In the genomic region with DNA sequence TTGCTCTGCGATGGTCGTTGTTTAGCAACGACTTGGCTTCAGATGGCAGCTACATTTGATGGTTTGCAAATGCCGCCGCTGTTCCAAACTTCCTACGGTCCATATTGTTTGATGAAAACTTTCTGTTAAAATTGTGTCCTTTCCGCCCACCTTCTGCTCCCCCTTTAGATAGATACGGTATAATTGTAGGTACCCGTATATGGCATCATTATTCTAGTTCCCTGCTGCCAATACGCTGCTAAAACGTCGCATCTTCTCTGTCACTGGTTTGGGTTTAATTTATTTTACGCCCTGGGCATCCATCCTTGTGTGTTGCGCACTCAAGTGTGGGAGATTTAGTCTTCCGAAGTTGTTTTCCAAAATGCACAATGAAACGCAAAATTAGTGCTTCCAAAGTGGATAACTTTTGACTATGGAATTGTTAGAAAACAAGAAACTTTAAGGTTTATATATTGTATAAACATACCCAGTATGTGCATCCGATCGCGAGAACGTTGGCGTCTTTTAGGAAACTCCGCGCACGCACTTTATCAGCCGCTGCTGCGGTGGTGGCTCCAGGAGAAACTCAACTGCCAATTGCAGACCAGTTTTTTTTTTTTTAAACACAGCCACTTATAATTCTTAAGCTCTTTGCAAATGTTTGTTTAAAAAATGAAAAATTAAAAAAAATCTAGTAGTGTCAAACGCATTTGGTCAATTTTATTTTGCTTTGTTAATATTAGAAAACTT, we compare ENCODE assay signal across 23 cellular contexts. TPM values are rescaled to one million over a fixed set of nuclear protein-coding genes. Genes with fewer than 3 reads are reported as not detected.
DNase-seq lines count a peak whose midpoint lies in the region; ATAC-seq and TF ChIP-seq lines count a peak whose summit lies in the region.
"Had no signal": no experiment of that assay in that cellular context is flagged by ENCODE, and none has a peak within 500 bp of the region (broad histone marks: within the 10 kb centered on the region; RNA-seq: fewer than 3 reads in every experiment).

No MANE protein-coding gene starts in this region.

- WGBS in psoas muscle, 3 donors: 12 to 15% (median 14%) methylated on average over 27 of the region's 27 CpGs
- 16 to 27% (median 25%) methylated on average over 27 of the region's 27 CpGs for WGBS in stomach, 5 donors

- H3K36me3 Mint-ChIP-seq in activated T-helper 1 cell treated with anti-CD3 and anti-CD28 coated beads, Interleukin-12 subunit alpha, Interleukin-12 subunit beta, Interleukin-2, Interleukin-4 antibody, amounts not matched to agents 30 ng/mL and 10 ng/mL and 1 ng/mL, durations not matched to agents 14 hours and 24 hours and 36 hours (ENCODE audit: low read depth): no peaks in the 10 kb centered on the region

- H3K27ac Mint-ChIP-seq in activated T-helper 1 cell treated with anti-CD3 and anti-CD28 coated beads, Interleukin-12 subunit alpha, Interleukin-12 subunit beta, Interleukin-2, Interleukin-4 antibody, amounts not matched to agents 30 ng/mL and 10 ng/mL and 1 ng/mL, durations not matched to agents 14 hours and 24 hours and 36 hours: peak overlapping the region; percentile 35
- H3K27ac Mint-ChIP-seq: activated B cell treated with CpG ODN at 0.5 μM for 24 hours had no signal

- ATAC-seq in psoas muscle (no peak), GM18868 (IDR thresholded peaks at IDR 0.05; ENCODE audit: unreplicated experiment) (no peak)
- ATAC-seq: esophagus mucosa had no signal

- peaks cover 75% of the 10 kb centered on the region for H3K27me3 ChIP-seq in iPS-15b (ENCODE audit: control insufficient read depth, insufficient read depth, low read length)
- H3K27me3 ChIP-seq in psoas muscle (ENCODE audit: insufficient read depth in 3 of 3, low read length in 2 of 3): peaks cover 9 to 99% (median 38%) of the 10 kb centered on the region in 3 donors
- H3K27me3 ChIP-seq in stomach: peaks cover 34 to 99% (median 85%) of the 10 kb centered on the region in 3 donors

- H3K9ac ChIP-seq in iPS-15b (ENCODE audit: low read depth, low read length): no peak overlapping the region
- H3K9ac ChIP-seq: BLaER1 treated with 17β-estradiol and CSF1 and Interleukin-3, amounts not matched to agents 10 nM and 100 nM had no signal

- DNase-seq in DMS 273 (lab: John Stamatoyannopoulos, UW; ENCODE audit: unreplicated experiment) (peak; percentile 24), DMS 273 treated with DMSO at 0.1 percent for 48 hours (lab: John Stamatoyannopoulos, UW) (no peak), psoas muscle (no peak), stomach (no peak), cortex of kidney (lab: John Stamatoyannopoulos, UW) (no peak)
- DNase-seq in activated T-helper 1 cell treated with anti-CD3 and anti-CD28 coated beads, Interleukin-12 subunit alpha, Interleukin-12 subunit beta, Interleukin-2, Interleukin-4 antibody, amounts not matched to agents 30 ng/mL and 10 ng/mL and 1 ng/mL, durations not matched to agents 14 hours and 24 hours and 36 hours (ENCODE audit: low spot score): no peak
- DNase-seq: activated B cell treated with CpG ODN at 0.5 μM for 24 hours; activated effector memory CD4-positive, alpha-beta T cell treated with Interleukin-2 at 50 U/mL for 16 hours; KBM-7; NCI-H1048; NCI-H748 treated with DMSO at 0.1 percent for 48 hours; upper lobe of right lung had no signal

- no peak for TF ChIP-seq EP300 in stomach (IDR thresholded peaks at IDR 0.05)

- intact Hi-C loops in activated T-helper 1 cell treated with anti-CD3 and anti-CD28 coated beads, Interleukin-12 subunit alpha, Interleukin-12 subunit beta, Interleukin-2, Interleukin-4 antibody, amounts not matched to agents 30 ng/mL and 10 ng/mL and 1 ng/mL, durations not matched to agents 14 hours and 24 hours and 36 hours (cut with micrococcal nuclease): no loop called here
- intact Hi-C loops in psoas muscle (cut with DNase I) (no loop called here), stomach (cut with DNase I; ENCODE audit: low total_unique reads) (no loop called here)

- peak overlapping the region; percentile 60 for H3K4me3 ChIP-seq in iPS-15b (ENCODE audit: low read depth, low read length)
- H3K4me3 ChIP-seq in psoas muscle: peak overlapping the region; percentile 48
- H3K4me3 ChIP-seq in stomach: no peak overlapping the region
- H3K4me3 ChIP-seq: BLaER1 treated with 17β-estradiol and CSF1 and Interleukin-3, amounts not matched to agents 10 nM and 100 nM; skin epidermis; upper lobe of right lung had no signal

- H3K27me3 Mint-ChIP-seq in activated T-helper 1 cell treated with anti-CD3 and anti-CD28 coated beads, Interleukin-12 subunit alpha, Interleukin-12 subunit beta, Interleukin-2, Interleukin-4 antibody, amounts not matched to agents 30 ng/mL and 10 ng/mL and 1 ng/mL, durations not matched to agents 14 hours and 24 hours and 36 hours (ENCODE audit: insufficient read depth): peaks cover 83% of the 10 kb centered on the region

- H3K27ac ChIP-seq in psoas muscle (no peak overlapping the region), stomach (no peak overlapping the region)
- H3K27ac ChIP-seq: 22Rv1; BLaER1 treated with 17β-estradiol and CSF1 and Interleukin-3, amounts not matched to agents 10 nM and 100 nM; pancreas; skin epidermis; upper lobe of right lung had no signal

- H3K9me3 Mint-ChIP-seq in activated T-helper 1 cell treated with anti-CD3 and anti-CD28 coated beads, Interleukin-12 subunit alpha, Interleukin-12 subunit beta, Interleukin-2, Interleukin-4 antibody, amounts not matched to agents 30 ng/mL and 10 ng/mL and 1 ng/mL, durations not matched to agents 14 hours and 24 hours and 36 hours: no peaks in the 10 kb centered on the region
- H3K9me3 Mint-ChIP-seq: activated B cell treated with CpG ODN at 0.5 μM for 24 hours had no signal

- H3K4me1 ChIP-seq in iPS-15b (ENCODE audit: control insufficient read depth, insufficient read depth, low read length) (peaks cover 32% of the 10 kb centered on the region), psoas muscle (peaks cover 4% of the 10 kb centered on the region), stomach (peaks cover 20 to 47% (median 33%) of the 10 kb centered on the region in 4 donors)
- H3K4me1 ChIP-seq: BLaER1 treated with 17β-estradiol and CSF1 and Interleukin-3, amounts not matched to agents 10 nM and 100 nM had no signal

- H3K36me3 ChIP-seq in iPS-15b (ENCODE audit: control insufficient read depth, insufficient read depth, low read length) (no peaks in the 10 kb centered on the region), psoas muscle (ENCODE audit: insufficient read depth in 1 of 2, low read depth in 1 of 2) (no peaks in the 10 kb centered on the region), stomach (no peaks in the 10 kb centered on the region)
- H3K36me3 ChIP-seq: BLaER1 treated with 17β-estradiol and CSF1 and Interleukin-3, amounts not matched to agents 10 nM and 100 nM; pancreas; upper lobe of right lung had no signal

- H3K4me1 Mint-ChIP-seq in activated T-helper 1 cell treated with anti-CD3 and anti-CD28 coated beads, Interleukin-12 subunit alpha, Interleukin-12 subunit beta, Interleukin-2, Interleukin-4 antibody, amounts not matched to agents 30 ng/mL and 10 ng/mL and 1 ng/mL, durations not matched to agents 14 hours and 24 hours and 36 hours (ENCODE audit: low read depth): peaks cover 9% of the 10 kb centered on the region

- TF ChIP-seq CTCF in psoas muscle (IDR thresholded peaks at IDR 0.05): no peak
- no peak for TF ChIP-seq CTCF in stomach (IDR thresholded peaks at IDR 0.05)

- TF ChIP-seq POLR2A in stomach (IDR thresholded peaks at IDR 0.05): no peak

- H3K9me3 ChIP-seq in iPS-15b (ENCODE audit: control insufficient read depth, insufficient read depth, low read length) (no peaks in the 10 kb centered on the region), psoas muscle (no peaks in the 10 kb centered on the region), stomach (peaks cover 0 to 6% (median 2%) of the 10 kb centered on the region in 4 donors)
- H3K9me3 ChIP-seq: pancreas, upper lobe of right lung had no signal

- peak overlapping the region; percentile 17 for H3K4me3 Mint-ChIP-seq in activated T-helper 1 cell treated with anti-CD3 and anti-CD28 coated beads, Interleukin-12 subunit alpha, Interleukin-12 subunit beta, Interleukin-2, Interleukin-4 antibody, amounts not matched to agents 30 ng/mL and 10 ng/mL and 1 ng/mL, durations not matched to agents 14 hours and 24 hours and 36 hours
- H3K4me3 Mint-ChIP-seq: activated B cell treated with CpG ODN at 0.5 μM for 24 hours had no signal

RNA-seq across cellular contexts. Expression of a gene that starts 1.7 kb away (rescaled TPM):
- not detected in 2 replicates for total RNA-seq in activated T-helper 1 cell treated with anti-CD3 and anti-CD28 coated beads, Interleukin-12 subunit alpha, Interleukin-12 subunit beta, Interleukin-2, Interleukin-4 antibody, amounts not matched to agents 30 ng/mL and 10 ng/mL and 1 ng/mL, durations not matched to agents 14 hours and 24 hours and 36 hours
- not detected for total RNA-seq in psoas muscle
- not detected for polyA plus RNA-seq in psoas muscle
- total RNA-seq in stomach: 10 to 100 TPM in 1 of 5 donors, not detected in 4; 35.3 TPM
- polyA plus RNA-seq in stomach: not detected
- total RNA-seq: activated B cell treated with CpG ODN at 0.5 μM for 24 hours; activated CD8-positive, alpha-beta memory T cell treated with anti-CD3 and anti-CD28 coated beads for 36 hours; esophagus mucosa; mesenteric fat pad; pancreas; RPMI7951; upper lobe of right lung had no signal
- polyA plus RNA-seq: keratinocyte, pancreas had no signal

Comparison
In these comparisons a context has a peak if more than half of its experiments do, and no peak if none do; other contexts are left out.
1. H3K4me3 ChIP-seq: peak in iPS-15b (single experiment) and psoas muscle (single experiment); none in stomach (0 of 4).